In the genomic region with DNA sequence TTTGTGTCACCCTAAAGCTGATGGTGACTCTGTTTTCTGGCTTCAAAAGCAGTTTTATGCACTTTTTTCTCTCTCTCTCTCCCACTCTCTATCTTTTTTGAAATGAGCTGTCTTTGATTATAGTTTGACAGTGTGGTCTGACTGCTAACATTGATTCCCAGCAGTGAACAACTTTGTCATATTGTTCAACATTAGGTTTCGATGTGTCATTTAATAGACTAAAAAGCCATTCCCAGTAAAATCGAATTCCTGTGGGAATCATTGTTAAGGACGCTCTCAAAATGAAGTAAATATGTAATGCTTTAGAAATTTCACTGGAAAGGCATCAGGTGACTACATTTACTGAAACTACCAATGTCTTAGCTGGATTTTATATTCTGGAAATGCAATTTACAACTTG, we compare ENCODE assay signal across 18 cellular contexts.
DNase-seq lines count a peak whose midpoint lies in the region; ATAC-seq, FAIRE-seq and TF ChIP-seq lines count a peak whose summit lies in the region.
"Had no signal": no experiment of that assay in that cellular context is flagged by ENCODE, and none has a peak within 500 bp of the region (broad histone marks: within the 10 kb centered on the region; RNA-seq: fewer than 3 reads in every experiment).

No MANE protein-coding gene starts in this region.

- no peak for DNase-seq in endodermal cell
- DNase-seq in GM19238 (ENCODE audit: insufficient read length, low spot score) = no peak
- no peak for DNase-seq in activated naive CD8-positive, alpha-beta T cell treated with anti-CD3 and anti-CD28 coated beads, Interleukin-2, amount 50 U/mL, for 24 hours
- DNase-seq in kidney = no peak
- no peak for DNase-seq in effector memory CD4-positive, alpha-beta T cell
- DNase-seq: CD4-positive, alpha-beta T cell; EL; GOT3; KG1; NCI-H1417; NCI-H187; NCI-H2107; NCI-H510A; NCI-H774 had no signal

- WGBS in endodermal cell (ENCODE audit: insufficient coverage in 1 of 2, insufficient read length in 1 of 2), 2 experiments = 87 to 95% methylated on average over 2 to 3 of the region's 3 CpGs
- WGBS in mesodermal cell (ENCODE audit: insufficient coverage in 2 of 2), 2 experiments = 100% methylated on average over 1 of the region's 3 CpGs; no CpG with 5 or more reads in 1 of the 2 experiments

- H3K36me3 Mint-ChIP-seq in endodermal cell (ENCODE audit: low read depth) = no peaks in the 10 kb centered on the region
- no peaks in the 10 kb centered on the region for H3K36me3 Mint-ChIP-seq in activated naive CD8-positive, alpha-beta T cell treated with anti-CD3 and anti-CD28 coated beads, Interleukin-2, amount 50 U/mL, for 24 hours (ENCODE audit: low read depth)

- H3K27me3 ChIP-seq in endodermal cell (ENCODE audit: control insufficient read depth, insufficient read depth, low read length, poor library complexity, severe bottlenecking) = no peaks in the 10 kb centered on the region
- no peaks in the 10 kb centered on the region for H3K27me3 ChIP-seq in effector memory CD4-positive, alpha-beta T cell (replicated peaks; ENCODE audit: control insufficient read depth, insufficient read depth, low read length, poor library complexity, severe bottlenecking)

- TF ChIP-seq CTCF in 22Rv1 (IDR thresholded peaks at IDR 0.05) (no peak), endodermal cell (conservative IDR thresholded peaks at IDR 0.05) (no peak), kidney (IDR thresholded peaks at IDR 0.05; ENCODE audit: borderline replicate concordance, extremely low read depth, insufficient read depth) (no peak)

- peak overlapping the region; percentile 77 for H3K27ac ChIP-seq in 22Rv1
- no peak overlapping the region for H3K27ac ChIP-seq in endodermal cell (ENCODE audit: low read depth, low read length)
- H3K27ac ChIP-seq in mesodermal cell (ENCODE audit: low read depth, low read length, severe bottlenecking) = peak overlapping the region; percentile 31
- no peak overlapping the region for H3K27ac ChIP-seq in kidney (ENCODE audit: low read depth in 2 of 2, low read length in 2 of 2)
- no peak overlapping the region for H3K27ac ChIP-seq in effector memory CD4-positive, alpha-beta T cell (ENCODE audit: insufficient read depth, low read length, poor library complexity, severe bottlenecking)
- H3K27ac ChIP-seq: RWPE1 had no signal

- H3K4me3 ChIP-seq in endodermal cell (ENCODE audit: low read length) (peak overlapping the region; percentile 37), mesodermal cell (ENCODE audit: extremely low read depth, insufficient read depth, low read length, poor library complexity, severe bottlenecking) (no peak overlapping the region), kidney (ENCODE audit: low read length in 2 of 2) (no peak overlapping the region)
- no peak overlapping the region for H3K4me3 ChIP-seq in effector memory CD4-positive, alpha-beta T cell (ENCODE audit: insufficient read depth, low read depth, low read length, poor library complexity, severe bottlenecking)

- H3K36me3 ChIP-seq in endodermal cell (ENCODE audit: control insufficient read depth, insufficient read depth, low read length) = no peaks in the 10 kb centered on the region
- H3K36me3 ChIP-seq in mesodermal cell (ENCODE audit: control insufficient read depth, insufficient read depth, low read length) = no peaks in the 10 kb centered on the region
- H3K36me3 ChIP-seq in kidney (ENCODE audit: control insufficient read depth in 1 of 2, insufficient read depth in 2 of 2, low read length in 2 of 2) = no peaks in the 10 kb centered on the region
- no peaks in the 10 kb centered on the region for H3K36me3 ChIP-seq in effector memory CD4-positive, alpha-beta T cell (ENCODE audit: control insufficient read depth, insufficient read depth, low read length)

- H3K27me3 Mint-ChIP-seq in endodermal cell (ENCODE audit: insufficient read depth) = peaks cover 2% of the 10 kb centered on the region
- no peaks in the 10 kb centered on the region for H3K27me3 Mint-ChIP-seq in activated naive CD8-positive, alpha-beta T cell treated with anti-CD3 and anti-CD28 coated beads, Interleukin-2, amount 50 U/mL, for 24 hours
- H3K27me3 Mint-ChIP-seq: CD4-positive, alpha-beta T cell had no signal

- H3K4me1 ChIP-seq in endodermal cell (ENCODE audit: control insufficient read depth, insufficient read depth, low read length) (peaks cover 21% of the 10 kb centered on the region), mesodermal cell (ENCODE audit: control insufficient read depth, insufficient read depth, low read length, poor library complexity, severe bottlenecking) (peaks cover 25% of the 10 kb centered on the region), kidney (ENCODE audit: control insufficient read depth in 1 of 2, insufficient read depth in 1 of 2, low read depth in 1 of 2, low read length in 2 of 2) (no peaks in the 10 kb centered on the region)
- no peaks in the 10 kb centered on the region for H3K4me1 ChIP-seq in effector memory CD4-positive, alpha-beta T cell (ENCODE audit: control insufficient read depth, insufficient read depth, low read length, poor library complexity, severe bottlenecking)

- peak; percentile 30 for ATAC-seq in HG03354 (IDR thresholded peaks at IDR 0.05; ENCODE audit: poor library complexity, severe bottlenecking, unreplicated experiment)
- no peak for ATAC-seq in activated naive CD8-positive, alpha-beta T cell treated with anti-CD3 and anti-CD28 coated beads, Interleukin-2, amount 50 U/mL, for 24 hours

- FAIRE-seq in kidney (lab: Jason Lieb, UNC) = no peak

- peak overlapping the region; percentile 7 for H3K9ac ChIP-seq in endodermal cell (ENCODE audit: extremely low read depth, low read length, poor library complexity, severe bottlenecking)
- H3K9ac ChIP-seq in kidney (ENCODE audit: low read length in 2 of 2) = no peak overlapping the region

- peaks cover 39% of the 10 kb centered on the region for H3K4me1 Mint-ChIP-seq in endodermal cell
- H3K4me1 Mint-ChIP-seq in activated naive CD8-positive, alpha-beta T cell treated with anti-CD3 and anti-CD28 coated beads, Interleukin-2, amount 50 U/mL, for 24 hours = no peaks in the 10 kb centered on the region

- H3K9me3 Mint-ChIP-seq in endodermal cell = no peaks in the 10 kb centered on the region
- peaks cover 16% of the 10 kb centered on the region for H3K9me3 Mint-ChIP-seq in activated naive CD8-positive, alpha-beta T cell treated with anti-CD3 and anti-CD28 coated beads, Interleukin-2, amount 50 U/mL, for 24 hours

- H3K27ac Mint-ChIP-seq in endodermal cell = peak overlapping the region; percentile 83
- H3K27ac Mint-ChIP-seq in activated naive CD8-positive, alpha-beta T cell treated with anti-CD3 and anti-CD28 coated beads, Interleukin-2, amount 50 U/mL, for 24 hours = no peak overlapping the region
- H3K27ac Mint-ChIP-seq: CD4-positive, alpha-beta T cell had no signal

- no peak overlapping the region for H3K4me3 Mint-ChIP-seq in endodermal cell
- no peak overlapping the region for H3K4me3 Mint-ChIP-seq in activated naive CD8-positive, alpha-beta T cell treated with anti-CD3 and anti-CD28 coated beads, Interleukin-2, amount 50 U/mL, for 24 hours
- H3K4me3 Mint-ChIP-seq: CD4-positive, alpha-beta T cell had no signal

- intact Hi-C loops in kidney (cut with DNase I) = no loop called here

- H3K9me3 ChIP-seq in endodermal cell (ENCODE audit: control insufficient read depth, low read length) = no peaks in the 10 kb centered on the region
- H3K9me3 ChIP-seq in mesodermal cell (ENCODE audit: control insufficient read depth, low read length) = no peaks in the 10 kb centered on the region
- no peaks in the 10 kb centered on the region for H3K9me3 ChIP-seq in kidney (ENCODE audit: control insufficient read depth in 1 of 2, low read length in 2 of 2)
- no peaks in the 10 kb centered on the region for H3K9me3 ChIP-seq in effector memory CD4-positive, alpha-beta T cell (ENCODE audit: control insufficient read depth, low read length)

Comparison
In these comparisons a context has a peak if more than half of its experiments do, and no peak if none do; other contexts are left out.
1. H3K27ac ChIP-seq: peak in 22Rv1 (single experiment) and mesodermal cell (single experiment); none in endodermal cell (single experiment), kidney (0 of 2) and effector memory CD4-positive, alpha-beta T cell (single experiment).